In the genomic region with DNA sequence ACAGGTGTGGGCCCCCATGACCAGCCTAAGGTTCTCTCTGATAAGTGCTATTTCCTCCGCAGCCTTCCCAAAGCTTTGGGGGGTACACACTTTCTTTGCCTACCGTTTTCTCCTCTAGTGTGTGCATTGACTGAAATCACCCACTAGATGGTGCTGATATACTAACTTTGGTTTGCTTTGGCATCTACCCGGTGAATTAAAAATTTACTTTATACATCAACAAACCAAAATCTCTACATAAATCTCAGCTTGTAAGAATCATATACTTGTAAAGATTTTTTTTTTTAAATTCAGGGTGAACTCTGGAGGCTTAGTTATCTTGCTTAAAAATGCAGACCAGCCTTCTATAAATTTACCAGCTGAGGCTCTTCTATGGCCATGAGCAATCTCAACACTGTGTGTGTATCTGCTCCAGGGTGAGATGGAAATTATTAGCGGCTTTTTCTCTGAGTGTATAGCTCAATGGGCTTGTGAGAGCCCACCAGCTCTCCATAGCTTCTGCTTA, we compare ENCODE assay signal across 8 cellular contexts.
DNase-seq lines count a peak whose midpoint lies in the region; ATAC-seq and TF ChIP-seq lines count a peak whose summit lies in the region.

No MANE protein-coding gene starts in this region.

- H3F3A ChIP-seq in OCI-LY1 (ENCODE audit: insufficient read depth, low read length), result no peaks in the 10 kb centered on the region

- H3K27ac Mint-ChIP-seq in HFFc6, result peak overlapping the region; percentile 80
- no peak overlapping the region for H3K27ac Mint-ChIP-seq in endodermal cell
- H3K27ac Mint-ChIP-seq in nephron progenitor cell, result no peak overlapping the region

- H3K36me3 ChIP-seq in OCI-LY1 (ENCODE audit: insufficient read depth, low read length), result no peaks in the 10 kb centered on the region
- no peaks in the 10 kb centered on the region for H3K36me3 ChIP-seq in endodermal cell (ENCODE audit: control insufficient read depth, insufficient read depth, low read length)

- no peak overlapping the region for H3K4me3 ChIP-seq in OCI-LY1 (ENCODE audit: low read depth, low read length, poor library complexity, severe bottlenecking)
- H3K4me3 ChIP-seq in endodermal cell (ENCODE audit: low read length), result no peak overlapping the region

- peak; percentile 95 for TF ChIP-seq CTCF in HFFc6 (IDR thresholded peaks at IDR 0.05)
- TF ChIP-seq CTCF in OCI-LY1 (IDR thresholded peaks at IDR 0.05; ENCODE audit: low read length), result peak; percentile 70
- peak; percentile 94 for TF ChIP-seq CTCF in endodermal cell (conservative IDR thresholded peaks at IDR 0.05)
- peak; percentile 83 for TF ChIP-seq CTCF in nephron progenitor cell (IDR thresholded peaks at IDR 0.05)

- H3K4me1 Mint-ChIP-seq in HFFc6 (ENCODE audit: low read depth) (peaks cover 97% of the 10 kb centered on the region), endodermal cell (peaks cover 45% of the 10 kb centered on the region), nephron progenitor cell (peaks cover 66% of the 10 kb centered on the region)

- no peaks in the 10 kb centered on the region for H3K79me2 ChIP-seq in OCI-LY1 (ENCODE audit: insufficient read depth, low read length)

- H3K4me3 Mint-ChIP-seq in HFFc6 (no peak overlapping the region), endodermal cell (no peak overlapping the region), nephron progenitor cell (no peak overlapping the region)

- H3K36me3 Mint-ChIP-seq in HFFc6 (ENCODE audit: low read depth) (0 out of 2 replicates have a peak, but pooled peaks cover 6% of the 10 kb centered on the region), endodermal cell (ENCODE audit: low read depth) (no peaks in the 10 kb centered on the region), nephron progenitor cell (ENCODE audit: low read depth) (no peaks in the 10 kb centered on the region)

- 21 to 67% methylated on average over 1 to 4 of the region's 4 CpGs for WGBS in endodermal cell (ENCODE audit: insufficient coverage in 1 of 2, insufficient read length in 1 of 2), 2 experiments

- H4K20me1 ChIP-seq in OCI-LY1 (ENCODE audit: insufficient read depth, low read length), result no peaks in the 10 kb centered on the region

- no peaks in the 10 kb centered on the region for H3K9me3 Mint-ChIP-seq in HFFc6
- no peaks in the 10 kb centered on the region for H3K9me3 Mint-ChIP-seq in endodermal cell
- peaks cover 15% of the 10 kb centered on the region for H3K9me3 Mint-ChIP-seq in nephron progenitor cell

- no peak overlapping the region for H3K27ac ChIP-seq in OCI-LY1 (ENCODE audit: low read depth, low read length, poor library complexity, severe bottlenecking)
- H3K27ac ChIP-seq in endodermal cell (ENCODE audit: low read depth, low read length), result no peak overlapping the region

- no peaks in the 10 kb centered on the region for H3K4me1 ChIP-seq in OCI-LY1 (ENCODE audit: insufficient read depth, low read length, severe bottlenecking)
- peaks cover 12% of the 10 kb centered on the region for H3K4me1 ChIP-seq in endodermal cell (ENCODE audit: control insufficient read depth, insufficient read depth, low read length)

- no peak for ATAC-seq in HG02852 (IDR thresholded peaks at IDR 0.05; ENCODE audit: unreplicated experiment)

- H3K27me3 ChIP-seq in OCI-LY1 (ENCODE audit: insufficient read depth, low read length) (no peaks in the 10 kb centered on the region), endodermal cell (ENCODE audit: control insufficient read depth, insufficient read depth, low read length, poor library complexity, severe bottlenecking) (no peaks in the 10 kb centered on the region)

- H3K9me2 ChIP-seq in OCI-LY1 (ENCODE audit: low read depth, low read length), result no peaks in the 10 kb centered on the region

- no peak overlapping the region for H2AFZ ChIP-seq in OCI-LY1 (ENCODE audit: low read length)

- H3K9me3 ChIP-seq in OCI-LY1 (ENCODE audit: low read length), result no peaks in the 10 kb centered on the region
- H3K9me3 ChIP-seq in endodermal cell (ENCODE audit: control insufficient read depth, low read length), result no peaks in the 10 kb centered on the region

- no peak overlapping the region for H3K9ac ChIP-seq in OCI-LY1 (ENCODE audit: low read length)
- no peak overlapping the region for H3K9ac ChIP-seq in endodermal cell (ENCODE audit: extremely low read depth, low read length, poor library complexity, severe bottlenecking)

- DNase-seq in ELR (ENCODE audit: low read depth) (peak; percentile 81), HFFc6 (peak; percentile 50), endodermal cell (peak; percentile 63), nephron progenitor cell (peak; percentile 25), activated gamma-delta T cell treated with Interleukin-2 at 50 U/mL for 16 hours (no peak), mesenteric fat pad (ENCODE audit: low spot score) (no peak)

- no peak overlapping the region for H3K4me2 ChIP-seq in OCI-LY1 (ENCODE audit: low read length)

- H3K27me3 Mint-ChIP-seq in HFFc6 (ENCODE audit: insufficient read depth) (no peaks in the 10 kb centered on the region), endodermal cell (ENCODE audit: insufficient read depth) (peaks cover 12% of the 10 kb centered on the region), nephron progenitor cell (ENCODE audit: low read depth, poor library complexity) (no peaks in the 10 kb centered on the region)

Comparison
In these comparisons a context has a peak if more than half of its experiments do, and no peak if none do; other contexts are left out.
1. DNase-seq: peak in ELR (single experiment), HFFc6 (single experiment), endodermal cell (single experiment) and nephron progenitor cell (single experiment); none in activated gamma-delta T cell treated with Interleukin-2 at 50 U/mL for 16 hours (single experiment) and mesenteric fat pad (single experiment).
2. Peak in every context shown above with its lines, with median percentiles within 50 percentile points of each other: CTCF ChIP-seq.